Comparison of ENCODE assay signal across 29 cellular contexts in genomic region chr1:59137968-59138367, GRCh38.
DNase-seq lines count a peak whose midpoint lies in the region; ATAC-seq, FAIRE-seq and TF ChIP-seq lines count a peak whose summit lies in the region.
"Had no signal": no experiment of that assay in that cellular context is flagged by ENCODE, and none has a peak within 500 bp of the region (broad histone marks: within the 10 kb centered on the region; RNA-seq: fewer than 3 reads in every experiment).

No MANE protein-coding gene starts in this region.

- no peak overlapping the region for H3K4me2 ChIP-seq in astrocyte (ENCODE audit: low read length)
- H3K4me2 ChIP-seq in osteoblast (ENCODE audit: insufficient read depth, low read length): no peak overlapping the region
- no peak overlapping the region for H3K4me2 ChIP-seq in SK-N-SH

- no peak for TF ChIP-seq POLR2A in heart left ventricle (IDR thresholded peaks at IDR 0.05)
- TF ChIP-seq POLR2A in tibial nerve (IDR thresholded peaks at IDR 0.05): no peak
- TF ChIP-seq POLR2A in suprapubic skin (IDR thresholded peaks at IDR 0.05): no peak

- peaks cover 15% of the 10 kb centered on the region for H3F3A ChIP-seq in SK-N-SH (replicated peaks; ENCODE audit: insufficient read depth)

- H3K27ac ChIP-seq in heart left ventricle (peak overlapping the region; percentile 20 to 91 (median 80)), right cardiac atrium (ENCODE audit: low read length) (no peak overlapping the region), astrocyte (ENCODE audit: low read depth, low read length) (no peak overlapping the region), osteoblast (ENCODE audit: low read depth, low read length) (peak overlapping the region; percentile 58), tibial nerve (peak overlapping the region in 3 of 4 donors; percentile 11 to 70 (median 27)), SK-N-SH (ENCODE audit: low read depth in 2 of 2, low read length in 1 of 2) (no peak overlapping the region), suprapubic skin (no peak overlapping the region)
- H3K27ac ChIP-seq: parathyroid adenoma, Peyer's patch, SJSA1, upper lobe of right lung had no signal

- no peak overlapping the region for H3K27ac Mint-ChIP-seq in astrocyte (ENCODE audit: unreplicated experiment)
- H3K27ac Mint-ChIP-seq: activated B cell treated with CpG ODN at 0.5 μM for 24 hours; activated T-cell treated with anti-CD3 and anti-CD28 coated beads, Interleukin-2, amount 50 U/mL, for 72 hours; CD4-positive, alpha-beta memory T cell; T-cell had no signal

- POLR2A ChIA-PET in SK-N-SH (lab: Yijun Ruan, JAX): no interaction called here

- no peaks in the 10 kb centered on the region for H3K9me2 ChIP-seq in SK-N-SH

- no peaks in the 10 kb centered on the region for H3K36me3 Mint-ChIP-seq in astrocyte (ENCODE audit: low read depth, unreplicated experiment)
- H3K36me3 Mint-ChIP-seq: CD4-positive, alpha-beta memory T cell; T-cell had no signal

- peaks cover 2 to 63% (median 36%) of the 10 kb centered on the region in 12 donors for H3K4me1 ChIP-seq in heart left ventricle
- peaks cover 2% of the 10 kb centered on the region for H3K4me1 ChIP-seq in right cardiac atrium (ENCODE audit: control insufficient read depth, insufficient read depth, low read length)
- H3K4me1 ChIP-seq in astrocyte (ENCODE audit: insufficient read depth, low read length): peaks cover 14% of the 10 kb centered on the region
- peaks cover 43% of the 10 kb centered on the region for H3K4me1 ChIP-seq in osteoblast (ENCODE audit: insufficient read depth, low read length)
- peaks cover 0 to 12% (median 0%) of the 10 kb centered on the region in 4 donors for H3K4me1 ChIP-seq in tibial nerve
- peaks cover 2 to 22% of the 10 kb centered on the region in 2 experiments; a peak in 3 of 4 replicates for H3K4me1 ChIP-seq in SK-N-SH (ENCODE audit: control insufficient read depth in 1 of 2, insufficient read depth in 2 of 2, low read depth in 1 of 2, low read length in 1 of 2)
- peaks cover 10% of the 10 kb centered on the region for H3K4me1 ChIP-seq in suprapubic skin
- H3K4me1 ChIP-seq: parathyroid adenoma had no signal

- ATAC-seq in heart left ventricle: peak; percentile 23 to 41 (median 30)
- no peak for ATAC-seq in right cardiac atrium
- ATAC-seq: activated T-cell treated with anti-CD3 and anti-CD28 coated beads, Interleukin-2, amount 50 U/mL, for 72 hours; T-cell had no signal

- CTCF ChIA-PET in SK-N-SH (lab: Yijun Ruan, JAX): no interaction called here

- H3K9me3 Mint-ChIP-seq in astrocyte (ENCODE audit: unreplicated experiment): no peaks in the 10 kb centered on the region
- H3K9me3 Mint-ChIP-seq: activated B cell treated with CpG ODN at 0.5 μM for 24 hours; activated T-cell treated with anti-CD3 and anti-CD28 coated beads, Interleukin-2, amount 50 U/mL, for 72 hours; IgD-negative memory B cell; neural crest cell had no signal

- intact Hi-C loops in heart left ventricle (cut with DNase I) (loop anchor here in 1 of 10 donors (2.0 kb wide), 1 partner anchor 353 kb away; the partner anchor contains the start of gene JUN), right cardiac atrium (cut with DNase I) (no loop called here)

- FAIRE-seq in astrocyte (lab: Jason Lieb, UNC): peak; percentile 20
- FAIRE-seq: A204.1, D721Med had no signal

- TF ChIP-seq EP300 in tibial nerve (IDR thresholded peaks at IDR 0.05): no peak
- TF ChIP-seq EP300 in SK-N-SH (IDR thresholded peaks at IDR 0.05; ENCODE audit: borderline replicate concordance in 1 of 2, low read depth in 1 of 2, low read length in 1 of 2): no peak
- TF ChIP-seq EP300 in suprapubic skin (IDR thresholded peaks at IDR 0.05): no peak

- H4K20me1 ChIP-seq in astrocyte (ENCODE audit: insufficient read depth, low read length): no peaks in the 10 kb centered on the region
- H4K20me1 ChIP-seq in osteoblast (ENCODE audit: insufficient read depth, low read length): no peaks in the 10 kb centered on the region
- no peaks in the 10 kb centered on the region for H4K20me1 ChIP-seq in SK-N-SH (ENCODE audit: insufficient read depth)

- no peak for TF ChIP-seq RAD21 in SK-N-SH (IDR thresholded peaks at IDR 0.05; ENCODE audit: low read length)

- no peaks in the 10 kb centered on the region for H3K27me3 Mint-ChIP-seq in astrocyte (ENCODE audit: low read depth, unreplicated experiment)
- H3K27me3 Mint-ChIP-seq: activated B cell treated with CpG ODN at 0.5 μM for 24 hours, IgD-negative memory B cell had no signal

- H3K4me3 ChIP-seq in heart left ventricle (no peak overlapping the region), right cardiac atrium (ENCODE audit: low read length) (no peak overlapping the region), astrocyte (ENCODE audit: insufficient read depth, low read depth, low read length) (no peak overlapping the region), osteoblast (ENCODE audit: insufficient read depth, low read length) (no peak overlapping the region), tibial nerve (no peak overlapping the region), SK-N-SH (ENCODE audit: low read depth in 2 of 2, low read length in 1 of 2) (no peak overlapping the region), suprapubic skin (no peak overlapping the region)
- H3K4me3 ChIP-seq: Peyer's patch, SJSA1, upper lobe of right lung had no signal

- DNase-seq in heart left ventricle (no peak), right cardiac atrium (no peak), astrocyte (ENCODE audit: low read depth) (no peak), osteoblast (ENCODE audit: insufficient read length, low spot score, missing footprints) (no peak), tibial nerve (ENCODE audit: low spot score in 2 of 2) (no peak), dermis blood vessel endothelial cell (no peak), SK-N-SH (no peak), suprapubic skin (ENCODE audit: low spot score in 2 of 2) (no peak)
- DNase-seq: activated B cell treated with CpG ODN at 0.5 μM for 24 hours; activated CD4-positive, alpha-beta T cell treated with anti-CD3 and anti-CD28 coated beads, Interleukin-2, amount 50 U/mL, for 48 hours; activated naive CD4-positive, alpha-beta T cell treated with Interleukin-2 at 50 U/mL for 16 hours; activated T-cell treated with anti-CD3 and anti-CD28 coated beads, Interleukin-2, amount 50 U/mL, for 72 hours; CD4-positive, alpha-beta memory T cell; foreskin melanocyte; mammary epithelial cell; NCI-H1048; NCI-H1694; NCI-H446; NCI-H774; Peyer's patch; stimulated activated CD4-positive, alpha-beta T cell treated with anti-CD3 and anti-CD28 coated beads, Interleukin-4, amount 100 ng/mL, for 24 hours; T-cell; upper lobe of right lung had no signal

- peaks cover 37% of the 10 kb centered on the region for H3K4me1 Mint-ChIP-seq in astrocyte (ENCODE audit: low read depth, unreplicated experiment)

- no peak overlapping the region for H3K4me3 Mint-ChIP-seq in astrocyte (ENCODE audit: unreplicated experiment)
- H3K4me3 Mint-ChIP-seq: activated T-cell treated with anti-CD3 and anti-CD28 coated beads, Interleukin-2, amount 50 U/mL, for 72 hours; CD4-positive, alpha-beta memory T cell; neural crest cell; T-cell had no signal

- no peak overlapping the region for H3K9ac ChIP-seq in astrocyte (ENCODE audit: low read length)
- no peak overlapping the region for H3K9ac ChIP-seq in SK-N-SH
- H3K9ac ChIP-seq: parathyroid adenoma had no signal

- H3K27me3 ChIP-seq in heart left ventricle: no peaks in the 10 kb centered on the region
- no peaks in the 10 kb centered on the region for H3K27me3 ChIP-seq in right cardiac atrium (ENCODE audit: control insufficient read depth, insufficient read depth)
- H3K27me3 ChIP-seq in astrocyte (ENCODE audit: insufficient read depth, low read length): no peaks in the 10 kb centered on the region
- H3K27me3 ChIP-seq in osteoblast (ENCODE audit: insufficient read depth, low read length): no peaks in the 10 kb centered on the region
- H3K27me3 ChIP-seq in tibial nerve: no peaks in the 10 kb centered on the region
- no peaks in the 10 kb centered on the region for H3K27me3 ChIP-seq in SK-N-SH (ENCODE audit: insufficient read depth)
- no peaks in the 10 kb centered on the region for H3K27me3 ChIP-seq in suprapubic skin
- H3K27me3 ChIP-seq: Peyer's patch, SJSA1, upper lobe of right lung had no signal

- H3K79me2 ChIP-seq in astrocyte (ENCODE audit: insufficient read depth, low read length) (no peaks in the 10 kb centered on the region), osteoblast (ENCODE audit: insufficient read depth, low read length) (no peaks in the 10 kb centered on the region), SK-N-SH (ENCODE audit: insufficient read depth) (no peaks in the 10 kb centered on the region)
- H3K79me2 ChIP-seq: parathyroid adenoma had no signal

- 49 to 65% (median 59%) methylated on average over 4 of the region's 4 CpGs for WGBS in heart left ventricle, 4 donors
- 60% methylated on average over 4 of the region's 4 CpGs for WGBS in right cardiac atrium
- 78 to 82% methylated on average over 4 of the region's 4 CpGs for WGBS in tibial nerve, 2 donors
- 95% methylated on average over 4 of the region's 4 CpGs for WGBS in SK-N-SH (ENCODE audit: low lambda C conversion rate)
- WGBS in suprapubic skin: 65% methylated on average over 4 of the region's 4 CpGs

- TF ChIP-seq CTCF in heart left ventricle (IDR thresholded peaks at IDR 0.05): no peak
- TF ChIP-seq CTCF in astrocyte (IDR thresholded peaks at IDR 0.05; ENCODE audit: insufficient read depth, low read depth, low read length): no peak
- TF ChIP-seq CTCF in osteoblast (IDR thresholded peaks at IDR 0.05; ENCODE audit: extremely low read depth, low read depth, low read length): no peak
- TF ChIP-seq CTCF in tibial nerve (IDR thresholded peaks at IDR 0.05): no peak
- no peak for TF ChIP-seq CTCF in SK-N-SH (IDR thresholded peaks at IDR 0.05)
- TF ChIP-seq CTCF in suprapubic skin (IDR thresholded peaks at IDR 0.05): no peak

- no peaks in the 10 kb centered on the region for H3K36me3 ChIP-seq in heart left ventricle
- no peaks in the 10 kb centered on the region for H3K36me3 ChIP-seq in astrocyte (ENCODE audit: insufficient read depth, low read length)
- H3K36me3 ChIP-seq in osteoblast (ENCODE audit: insufficient read depth, low read length): no peaks in the 10 kb centered on the region
- H3K36me3 ChIP-seq in tibial nerve: no peaks in the 10 kb centered on the region
- H3K36me3 ChIP-seq in SK-N-SH (replicated peaks in 1 of 2; ENCODE audit: control insufficient read depth in 1 of 2, insufficient read depth in 2 of 2, low read length in 1 of 2): no peaks in the 10 kb centered on the region
- H3K36me3 ChIP-seq in suprapubic skin: no peaks in the 10 kb centered on the region
- H3K36me3 ChIP-seq: Peyer's patch, SJSA1, upper lobe of right lung had no signal

- no peaks in the 10 kb centered on the region for H3K9me3 ChIP-seq in heart left ventricle
- H3K9me3 ChIP-seq in right cardiac atrium (ENCODE audit: control insufficient read depth, low read length): no peaks in the 10 kb centered on the region
- H3K9me3 ChIP-seq in astrocyte (ENCODE audit: insufficient read depth, low read depth, low read length): no peaks in the 10 kb centered on the region
- H3K9me3 ChIP-seq in osteoblast (ENCODE audit: low read depth, low read length): no peaks in the 10 kb centered on the region
- H3K9me3 ChIP-seq in tibial nerve: no peaks in the 10 kb centered on the region
- H3K9me3 ChIP-seq in SK-N-SH: no peaks in the 10 kb centered on the region
- no peaks in the 10 kb centered on the region for H3K9me3 ChIP-seq in suprapubic skin
- H3K9me3 ChIP-seq: Peyer's patch, SJSA1, upper lobe of right lung had no signal

- H2AFZ ChIP-seq in astrocyte (ENCODE audit: low read depth, low read length) (no peak overlapping the region), osteoblast (ENCODE audit: low read length) (peak overlapping the region; percentile 14), SK-N-SH (ENCODE audit: low read depth) (no peak overlapping the region)
- H2AFZ ChIP-seq: parathyroid adenoma had no signal

Comparison
In these comparisons a context has a peak if more than half of its experiments do, and no peak if none do; other contexts are left out.
1. ATAC-seq: peak in heart left ventricle (4 of 4); none in right cardiac atrium (0 of 2).
2. H3K27ac ChIP-seq: peak in heart left ventricle (12 of 12), osteoblast (single experiment) and tibial nerve (3 of 4); none in right cardiac atrium (single experiment), astrocyte (single experiment), SK-N-SH (0 of 2) and suprapubic skin (single experiment).